8 cellular contexts compared by ENCODE assay signal in the genomic region with DNA sequence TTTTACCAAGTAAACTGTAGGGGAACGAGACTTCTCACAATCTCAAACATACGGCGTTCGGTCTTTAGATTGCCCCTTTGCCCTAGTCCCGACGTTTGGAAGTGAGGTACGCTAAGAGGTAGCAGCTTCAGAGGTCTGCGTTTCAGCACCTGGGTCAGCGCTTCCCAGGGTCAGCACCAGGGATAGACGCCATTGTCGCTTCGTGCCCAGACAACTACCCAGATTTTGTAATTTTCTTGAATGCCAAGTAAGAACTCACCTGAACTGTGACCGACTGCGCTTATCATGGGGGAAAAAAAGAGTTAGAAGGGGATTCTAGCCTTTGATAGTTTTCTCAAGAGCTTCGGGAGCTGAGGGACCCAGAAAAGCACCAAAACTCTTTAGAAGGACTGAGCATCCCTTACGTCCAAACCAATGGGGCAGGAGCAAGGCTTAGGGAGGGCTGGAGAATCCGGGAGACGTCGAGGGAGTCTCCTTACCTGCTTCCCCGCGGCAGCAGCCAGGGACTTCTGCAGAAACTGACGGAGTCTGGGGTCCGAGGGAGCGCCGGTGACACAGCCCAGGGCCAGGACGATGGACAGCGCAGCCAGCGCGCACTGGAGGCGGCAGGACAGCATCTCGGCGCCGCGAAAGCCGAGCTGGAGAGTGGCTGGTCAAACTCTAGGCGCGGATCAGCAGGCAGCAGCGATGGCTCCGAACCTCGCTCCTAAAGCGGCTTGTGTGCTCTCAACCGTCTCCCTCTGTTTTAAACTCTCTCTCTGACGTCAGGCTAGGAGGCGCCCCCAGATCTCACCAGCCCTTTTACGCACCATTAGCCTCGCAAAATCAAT. TPM values are rescaled to one million over a fixed set of nuclear protein-coding genes. Genes with fewer than 3 reads are reported as not detected.
DNase-seq lines count a peak whose midpoint lies in the region; FAIRE-seq and TF ChIP-seq lines count a peak whose summit lies in the region.

TSS of gene SST (minus strand) at position 720 of the 830 bp plus-strand sequence. CDS start at position 617, 103 bp downstream.

- H3K27me3 Mint-ChIP-seq in activated T-cell treated with anti-CD3 and anti-CD28 coated beads, Interleukin-2, amount 50 U/mL, for 24 hours, result peaks cover 82% of the 10 kb centered on the region

- H4K20me1 ChIP-seq in keratinocyte (ENCODE audit: control insufficient read depth, extremely low read depth, insufficient read depth, low read length), result no peaks in the 10 kb centered on the region

- TF ChIP-seq CTCF in keratinocyte (optimal IDR thresholded peaks at IDR 0.05 in 1 of 3, IDR thresholded peaks at IDR 0.05 in 1 of 3, conservative IDR thresholded peaks at IDR 0.05 in 1 of 3; ENCODE audit: extremely low read depth in 1 of 3, insufficient read depth in 2 of 3, low read length in 3 of 3), result no peak

- no peak within 1 kb of the TSS for H2AFZ ChIP-seq in keratinocyte (ENCODE audit: control insufficient read depth, low read length)

- no peak within 1 kb of the TSS for H3K27ac Mint-ChIP-seq in activated T-cell treated with anti-CD3 and anti-CD28 coated beads, Interleukin-2, amount 50 U/mL, for 24 hours

- no peaks in the 10 kb centered on the region for H3K36me3 Mint-ChIP-seq in activated T-cell treated with anti-CD3 and anti-CD28 coated beads, Interleukin-2, amount 50 U/mL, for 24 hours (ENCODE audit: low read depth)

- H3K4me1 Mint-ChIP-seq in activated T-cell treated with anti-CD3 and anti-CD28 coated beads, Interleukin-2, amount 50 U/mL, for 24 hours (ENCODE audit: low read depth), result peaks cover 13% of the 10 kb centered on the region

- dilution Hi-C loops in keratinocyte (cut with MboI; ENCODE audit: extremely low pct_ligation_motif_present, low sequenced_read_pairs), result no loop called here

- H3K9me3 ChIP-seq in keratinocyte (ENCODE audit: control insufficient read depth, low read depth, low read length), result no peaks in the 10 kb centered on the region

- no peaks in the 10 kb centered on the region for H3K9me1 ChIP-seq in keratinocyte (ENCODE audit: control insufficient read depth, extremely low read depth, insufficient read depth, low read length)

- H3K4me2 ChIP-seq in keratinocyte (ENCODE audit: control insufficient read depth, extremely low read depth, insufficient read depth, low read depth, low read length), result no peak within 1 kb of the TSS

- no peak within 1 kb of the TSS for H3K4me3 ChIP-seq in keratinocyte (ENCODE audit: control insufficient read depth in 2 of 3, extremely low read depth in 1 of 3, insufficient read depth in 2 of 3, low read depth in 1 of 3, low read length in 3 of 3)

- H3K27ac ChIP-seq in keratinocyte (ENCODE audit: control insufficient read depth, insufficient read depth, low read length), result no peak within 1 kb of the TSS

- FAIRE-seq in keratinocyte (lab: Jason Lieb, UNC), result peak; percentile 69

- no peak within 1 kb of the TSS for H3K4me3 Mint-ChIP-seq in activated T-cell treated with anti-CD3 and anti-CD28 coated beads, Interleukin-2, amount 50 U/mL, for 24 hours

- no peaks in the 10 kb centered on the region for H3K79me2 ChIP-seq in keratinocyte (ENCODE audit: control insufficient read depth, insufficient read depth, low read length)

- peaks cover 20% of the 10 kb centered on the region for H3K27me3 ChIP-seq in keratinocyte (ENCODE audit: control insufficient read depth, extremely low read depth, insufficient read depth, low read length)

- no peaks in the 10 kb centered on the region for H3K36me3 ChIP-seq in keratinocyte (ENCODE audit: control insufficient read depth in 2 of 2, extremely low read depth in 1 of 2, insufficient read depth in 2 of 2, low read length in 2 of 2)

- peak; percentile 44 for DNase-seq in stimulated activated CD4-positive, alpha-beta T cell treated with anti-CD3 and anti-CD28 coated beads, Interleukin-15, amount 100 ng/mL, for 24 hours
- DNase-seq in stimulated activated CD4-positive, alpha-beta T cell treated with anti-CD3 and anti-CD28 coated beads, Interleukin-4, amount 100 ng/mL, for 4 hours, result no peak
- peak; percentile 61 for DNase-seq in amniotic epithelial cell (ENCODE audit: low read depth)
- no peak for DNase-seq in keratinocyte (ENCODE audit: low read depth, low spot score)
- no peak for DNase-seq in inferior parietal cortex (ENCODE audit: extremely low spot score)
- no peak for DNase-seq in NCI-H2029 (lab: John Stamatoyannopoulos, UW)
- DNase-seq in activated CD4-positive, CD25-positive, alpha-beta regulatory T cell treated with anti-CD3 and anti-CD28 coated beads, Interleukin-2, amount 50 U/mL, for 72 hours, result no peak
- no peak for DNase-seq in activated T-cell treated with anti-CD3 and anti-CD28 coated beads, Interleukin-2, amount 50 U/mL, for 24 hours

- H3K9me3 Mint-ChIP-seq in activated T-cell treated with anti-CD3 and anti-CD28 coated beads, Interleukin-2, amount 50 U/mL, for 24 hours, result no peaks in the 10 kb centered on the region

- H3K9ac ChIP-seq in keratinocyte (ENCODE audit: control insufficient read depth, extremely low read depth, insufficient read depth, low read length), result no peak within 1 kb of the TSS

- H3K4me1 ChIP-seq in keratinocyte (ENCODE audit: control insufficient read depth, extremely low read depth, insufficient read depth, low read length), result no peaks in the 10 kb centered on the region

RNA-seq across cellular contexts. Expression of gene SST, which starts in this region (rescaled TPM):
- polyA plus RNA-seq in keratinocyte, result not detected in 3 replicates
- not detected for polyA plus RNA-seq in keratinocyte (2011; ENCODE audit: low read depth)
- polyA plus RNA-seq in keratinocyte (2011; cell fraction: cytosol; rRNA removed), result not detected in 2 replicates
- not detected in 2 replicates for polyA plus RNA-seq in keratinocyte (2011; cell fraction: nucleus; rRNA removed)
- polyA plus RNA-seq in keratinocyte (2012; ENCODE audit: low replicate concordance), result not detected in 2 replicates
- not detected in 3 replicates for polyA minus RNA-seq in keratinocyte
- polyA minus RNA-seq in keratinocyte (2011; cell fraction: cytosol; rRNA and poly(A)+ RNA removed), result not detected
- polyA minus RNA-seq in keratinocyte (2011; cell fraction: nucleus; rRNA and poly(A)+ RNA removed), result not detected in 2 replicates

Comparison
In these comparisons a context has a peak if more than half of its experiments do, and no peak if none do; other contexts are left out.
1. DNase-seq: peak in stimulated activated CD4-positive, alpha-beta T cell treated with anti-CD3 and anti-CD28 coated beads, Interleukin-15, amount 100 ng/mL, for 24 hours (single experiment) and amniotic epithelial cell (single experiment); none in stimulated activated CD4-positive, alpha-beta T cell treated with anti-CD3 and anti-CD28 coated beads, Interleukin-4, amount 100 ng/mL, for 4 hours (0 of 2), keratinocyte (single experiment), inferior parietal cortex (single experiment), NCI-H2029 (single experiment), activated CD4-positive, CD25-positive, alpha-beta regulatory T cell treated with anti-CD3 and anti-CD28 coated beads, Interleukin-2, amount 50 U/mL, for 72 hours (single experiment) and activated T-cell treated with anti-CD3 and anti-CD28 coated beads, Interleukin-2, amount 50 U/mL, for 24 hours (single experiment).